ENCODE assay signal across 11 cellular contexts in genomic region chr9:89442501-89442978, GRCh38. TPM values are rescaled to one million over a fixed set of nuclear protein-coding genes. Genes with fewer than 3 reads are reported as not detected.
DNase-seq lines count a peak whose midpoint lies in the region; ATAC-seq and TF ChIP-seq lines count a peak whose summit lies in the region.
"Had no signal": no experiment of that assay in that cellular context is flagged by ENCODE, and none has a peak within 500 bp of the region (broad histone marks: within the 10 kb centered on the region; RNA-seq: fewer than 3 reads in every experiment).

No MANE protein-coding gene starts in this region.

- no peak overlapping the region for H3K4me2 ChIP-seq in mammary epithelial cell (ENCODE audit: insufficient read depth, low read depth, low read length)

- dilution Hi-C loops in mammary epithelial cell (cut with HindIII; ENCODE audit: low sequenced_read_pairs): no loop called here

- H3K27me3 ChIP-seq in mammary epithelial cell (ENCODE audit: insufficient read depth, low read length) (no peaks in the 10 kb centered on the region), sigmoid colon (no peaks in the 10 kb centered on the region)

- H3K79me2 ChIP-seq in mammary epithelial cell (ENCODE audit: insufficient read depth, low read length): no peaks in the 10 kb centered on the region

- no peaks in the 10 kb centered on the region for H4K20me1 ChIP-seq in mammary epithelial cell (ENCODE audit: insufficient read depth, low read length)

- TF ChIP-seq POLR2A in sigmoid colon (IDR thresholded peaks at IDR 0.05): no peak

- CTCF ChIA-PET in mammary epithelial cell (lab: Charles Lee; ENCODE audit: low non-redundant PET): no interaction called here

- peak; percentile 38 for ATAC-seq in HG03064 (IDR thresholded peaks at IDR 0.05; ENCODE audit: low read depth, unreplicated experiment)
- peak; percentile 0 to 1 for ATAC-seq in activated T-cell treated with anti-CD3 and anti-CD28 coated beads, Interleukin-2, amount 50 U/mL, for 72 hours (replicated peaks in 1 of 2)

- H3K4me1 ChIP-seq in mammary epithelial cell (ENCODE audit: insufficient read depth, low read length) (no peaks in the 10 kb centered on the region), sigmoid colon (no peaks in the 10 kb centered on the region)

- no peak overlapping the region for H3K4me3 ChIP-seq in mammary epithelial cell (replicated peaks in 1 of 3; ENCODE audit: insufficient read depth in 1 of 3, low read depth in 2 of 3, low read length in 3 of 3)
- H3K4me3 ChIP-seq in sigmoid colon: no peak overlapping the region

- DNase-seq in activated naive CD4-positive, alpha-beta T cell treated with anti-CD3 and anti-CD28 coated beads, Interleukin-2, amount 50 U/mL, for 16 hours: no peak
- no peak for DNase-seq in activated T-cell treated with anti-CD3 and anti-CD28 coated beads, Interleukin-2, amount 50 U/mL, for 72 hours
- no peak for DNase-seq in COLO829 (ENCODE audit: low spot score)
- no peak for DNase-seq in mammary epithelial cell
- DNase-seq in sigmoid colon: no peak
- DNase-seq: C1 segment of cervical spinal cord, foreskin fibroblast, NCI-H526 treated with DMSO at 0.1 percent for 48 hours had no signal

- no peaks in the 10 kb centered on the region for H3K9me3 Mint-ChIP-seq in activated naive CD4-positive, alpha-beta T cell treated with anti-CD3 and anti-CD28 coated beads, Interleukin-2, amount 50 U/mL, for 24 hours
- H3K9me3 Mint-ChIP-seq in activated T-cell treated with anti-CD3 and anti-CD28 coated beads, Interleukin-2, amount 50 U/mL, for 72 hours: no peaks in the 10 kb centered on the region

- peak overlapping the region; percentile 83 for H3K27ac ChIP-seq in temporal lobe (ENCODE audit: low read depth, low read length)
- no peak overlapping the region for H3K27ac ChIP-seq in mammary epithelial cell (ENCODE audit: insufficient read depth, low read depth, low read length)
- no peak overlapping the region for H3K27ac ChIP-seq in sigmoid colon

- H3K9me3 ChIP-seq in mammary epithelial cell (replicated peaks; ENCODE audit: insufficient read depth, low read length) (peaks cover 3% of the 10 kb centered on the region), sigmoid colon (no peaks in the 10 kb centered on the region)

- H3K9ac ChIP-seq in mammary epithelial cell (ENCODE audit: insufficient read depth, low read length): no peak overlapping the region

- H3K36me3 ChIP-seq in mammary epithelial cell (ENCODE audit: insufficient read depth, low read length): no peaks in the 10 kb centered on the region
- no peaks in the 10 kb centered on the region for H3K36me3 ChIP-seq in sigmoid colon

- H3K4me3 Mint-ChIP-seq in activated naive CD4-positive, alpha-beta T cell treated with anti-CD3 and anti-CD28 coated beads, Interleukin-2, amount 50 U/mL, for 24 hours: no peak overlapping the region
- H3K4me3 Mint-ChIP-seq in activated T-cell treated with anti-CD3 and anti-CD28 coated beads, Interleukin-2, amount 50 U/mL, for 72 hours: peak overlapping the region in 1 of 2 donors; percentile 21

- TF ChIP-seq CTCF in mammary epithelial cell (conservative IDR thresholded peaks at IDR 0.05 in 1 of 2, IDR thresholded peaks at IDR 0.05 in 1 of 2; ENCODE audit: extremely low read depth in 1 of 2, insufficient read depth in 1 of 2, low read depth in 1 of 2, low read length in 2 of 2) (no peak), sigmoid colon (IDR thresholded peaks at IDR 0.05) (no peak)

- 82% methylated on average over 8 of the region's 9 CpGs for WGBS in mammary epithelial cell (ENCODE audit: low coverage, missing lambda C conversion rate)
- WGBS in sigmoid colon, 2 donors: 60 to 87% methylated on average over 9 of the region's 9 CpGs

- no peak for TF ChIP-seq EP300 in sigmoid colon (IDR thresholded peaks at IDR 0.05)

- H3K27ac Mint-ChIP-seq in activated naive CD4-positive, alpha-beta T cell treated with anti-CD3 and anti-CD28 coated beads, Interleukin-2, amount 50 U/mL, for 24 hours: peak overlapping the region; percentile 32
- H3K27ac Mint-ChIP-seq in activated T-cell treated with anti-CD3 and anti-CD28 coated beads, Interleukin-2, amount 50 U/mL, for 72 hours: peak overlapping the region; percentile 49

- H3K4me1 Mint-ChIP-seq in activated naive CD4-positive, alpha-beta T cell treated with anti-CD3 and anti-CD28 coated beads, Interleukin-2, amount 50 U/mL, for 24 hours: peaks cover 89% of the 10 kb centered on the region
- H3K4me1 Mint-ChIP-seq in activated T-cell treated with anti-CD3 and anti-CD28 coated beads, Interleukin-2, amount 50 U/mL, for 72 hours (ENCODE audit: low read depth): peaks cover 93% of the 10 kb centered on the region

- peaks cover 14% of the 10 kb centered on the region for H3K36me3 Mint-ChIP-seq in activated naive CD4-positive, alpha-beta T cell treated with anti-CD3 and anti-CD28 coated beads, Interleukin-2, amount 50 U/mL, for 24 hours
- H3K36me3 Mint-ChIP-seq in activated T-cell treated with anti-CD3 and anti-CD28 coated beads, Interleukin-2, amount 50 U/mL, for 72 hours (ENCODE audit: insufficient read depth in 2 of 2): peaks cover 1 to 18% of the 10 kb centered on the region in 2 donors

- intact Hi-C loops in mammary epithelial cell (cut with micrococcal nuclease): no loop called here
- intact Hi-C loops in sigmoid colon (cut with DNase I): no loop called here

- H2AFZ ChIP-seq in mammary epithelial cell (ENCODE audit: low read depth, low read length): no peak overlapping the region

- H3K27me3 Mint-ChIP-seq in activated naive CD4-positive, alpha-beta T cell treated with anti-CD3 and anti-CD28 coated beads, Interleukin-2, amount 50 U/mL, for 24 hours: no peaks in the 10 kb centered on the region
- no peaks in the 10 kb centered on the region for H3K27me3 Mint-ChIP-seq in activated T-cell treated with anti-CD3 and anti-CD28 coated beads, Interleukin-2, amount 50 U/mL, for 72 hours (ENCODE audit: low read depth)

- in situ Hi-C loops in mammary epithelial cell (cut with MboI; ENCODE audit: low sequenced_read_pairs in 2 of 2): no loop called here

- no TSS peak for BruUV-seq in mammary epithelial cell (replicated peaks; lab: Mats Ljungman, UMichigan)

RNA-seq across cellular contexts. Expression of gene SEMA4D, which starts 55.4 kb away (rescaled TPM):
- 100 to 1,000 TPM; 182 to 198 TPM for total RNA-seq in activated T-cell treated with anti-CD3 and anti-CD28 coated beads, Interleukin-2, amount 50 U/mL, for 72 hours
- total RNA-seq in temporal lobe (10.6 TPM), mammary epithelial cell (1 to 10 TPM; 1.7 to 2.3 TPM), sigmoid colon (10 to 100 TPM in 1 of 4 donors, 1 to 10 TPM in 3; 4.6 to 13.0 (median 7.0) TPM)
- polyA plus RNA-seq in mammary epithelial cell (0.71 TPM), sigmoid colon (10 to 100 TPM in 1 of 3 donors, 1 to 10 TPM in 2; 1.4 to 35.1 (median 3.6) TPM)
- 2.5 TPM for polyA minus RNA-seq in mammary epithelial cell

Comparison
In these comparisons a context has a peak if more than half of its experiments do, and no peak if none do; other contexts are left out.
1. RNA of gene SEMA4D, which starts 55.4 kb away (total RNA-seq): 182 to 198 TPM in activated T-cell treated with anti-CD3 and anti-CD28 coated beads, Interleukin-2, amount 50 U/mL, for 72 hours; 10.6 TPM in temporal lobe (single experiment), 4.6 to 13.0 TPM in sigmoid colon and 1.7 to 2.3 TPM in mammary epithelial cell; every median in the first group is over 10 times any median in the second.